In the genomic region with DNA sequence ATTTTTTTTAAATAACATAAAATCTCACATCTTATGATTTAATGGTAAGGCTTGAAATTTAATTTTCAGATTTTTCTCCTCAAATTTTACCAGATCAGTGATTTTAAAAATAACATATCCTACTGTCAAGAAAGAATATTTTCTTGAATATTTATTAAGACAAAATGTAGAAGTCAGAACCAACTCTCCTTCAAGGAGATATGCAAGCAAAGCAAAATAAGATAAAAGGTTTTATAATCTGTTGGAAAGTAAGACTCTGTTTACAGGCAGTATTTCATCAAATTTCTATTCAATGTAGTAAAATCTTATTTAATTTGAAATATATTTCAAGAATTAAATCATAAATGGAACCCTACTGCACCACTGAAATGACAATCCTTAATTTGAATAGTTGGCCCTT, we compare ENCODE assay signal across 1 cellular context.
TF ChIP-seq lines count a peak whose summit lies in the region.

No MANE protein-coding gene starts in this region.

TF ChIP-seq in HCT116, 20 proteins besides CTCF, POLR2A, EP300 and RAD21 (continued from another document):
- TF ChIP-seq, protein P1, sequence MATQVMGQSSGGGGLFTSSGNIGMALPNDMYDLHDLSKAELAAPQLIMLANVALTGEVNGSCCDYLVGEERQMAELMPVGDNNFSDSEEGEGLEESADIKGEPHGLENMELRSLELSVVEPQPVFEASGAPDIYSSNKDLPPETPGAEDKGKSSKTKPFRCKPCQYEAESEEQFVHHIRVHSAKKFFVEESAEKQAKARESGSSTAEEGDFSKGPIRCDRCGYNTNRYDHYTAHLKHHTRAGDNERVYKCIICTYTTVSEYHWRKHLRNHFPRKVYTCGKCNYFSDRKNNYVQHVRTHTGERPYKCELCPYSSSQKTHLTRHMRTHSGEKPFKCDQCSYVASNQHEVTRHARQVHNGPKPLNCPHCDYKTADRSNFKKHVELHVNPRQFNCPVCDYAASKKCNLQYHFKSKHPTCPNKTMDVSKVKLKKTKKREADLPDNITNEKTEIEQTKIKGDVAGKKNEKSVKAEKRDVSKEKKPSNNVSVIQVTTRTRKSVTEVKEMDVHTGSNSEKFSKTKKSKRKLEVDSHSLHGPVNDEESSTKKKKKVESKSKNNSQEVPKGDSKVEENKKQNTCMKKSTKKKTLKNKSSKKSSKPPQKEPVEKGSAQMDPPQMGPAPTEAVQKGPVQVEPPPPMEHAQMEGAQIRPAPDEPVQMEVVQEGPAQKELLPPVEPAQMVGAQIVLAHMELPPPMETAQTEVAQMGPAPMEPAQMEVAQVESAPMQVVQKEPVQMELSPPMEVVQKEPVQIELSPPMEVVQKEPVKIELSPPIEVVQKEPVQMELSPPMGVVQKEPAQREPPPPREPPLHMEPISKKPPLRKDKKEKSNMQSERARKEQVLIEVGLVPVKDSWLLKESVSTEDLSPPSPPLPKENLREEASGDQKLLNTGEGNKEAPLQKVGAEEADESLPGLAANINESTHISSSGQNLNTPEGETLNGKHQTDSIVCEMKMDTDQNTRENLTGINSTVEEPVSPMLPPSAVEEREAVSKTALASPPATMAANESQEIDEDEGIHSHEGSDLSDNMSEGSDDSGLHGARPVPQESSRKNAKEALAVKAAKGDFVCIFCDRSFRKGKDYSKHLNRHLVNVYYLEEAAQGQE (IDR thresholded peaks at IDR 0.05; ENCODE audit: low read depth), result no peak
- TF ChIP-seq CBX3 (IDR thresholded peaks at IDR 0.05; ENCODE audit: low read depth) (no peak), EGR1 (IDR thresholded peaks at IDR 0.05; ENCODE audit: low read depth) (no peak), SP1 (IDR thresholded peaks at IDR 0.05; ENCODE audit: low read depth) (no peak), FOSL1 (IDR thresholded peaks at IDR 0.05; ENCODE audit: low read depth) (no peak), ZBTB33 (IDR thresholded peaks at IDR 0.05; ENCODE audit: extremely low read depth, insufficient replicate concordance, low read length) (no peak), SRF (IDR thresholded peaks at IDR 0.05; ENCODE audit: low read depth) (no peak), TCF7L2 (IDR thresholded peaks at IDR 0.05; ENCODE audit: borderline replicate concordance, extremely low read depth, insufficient read depth, insufficient read length) (no peak), ELF1 (IDR thresholded peaks at IDR 0.05; ENCODE audit: borderline replicate concordance, low read depth) (no peak), JUND (IDR thresholded peaks at IDR 0.05) (no peak), POLR2AphosphoS5 (IDR thresholded peaks at IDR 0.05; ENCODE audit: low read depth, low read length) (no peak)
